In the genomic region with DNA sequence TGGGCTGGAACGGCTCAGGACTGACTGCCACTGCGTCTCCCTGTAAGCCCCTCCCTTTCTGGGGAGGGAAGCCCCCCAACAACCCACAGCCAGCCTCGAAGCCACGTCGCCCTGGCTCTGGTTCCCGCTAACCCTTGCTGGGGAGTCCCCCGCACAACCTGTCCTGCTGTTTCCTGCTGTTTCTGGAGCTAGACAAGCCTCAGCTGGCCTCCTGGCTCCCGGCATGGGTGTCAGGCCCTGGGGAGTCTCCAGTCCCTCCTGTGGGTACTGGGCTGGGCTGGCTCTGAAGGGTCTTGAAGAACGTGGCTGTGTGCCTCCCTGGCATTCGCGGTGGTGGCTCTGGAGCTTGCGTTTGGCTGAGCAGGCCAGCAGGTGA, we compare ENCODE assay signal across 20 cellular contexts.
"Had no signal": no experiment of that assay in that cellular context is flagged by ENCODE, and none has a peak within 500 bp of the region (broad histone marks: within the 10 kb centered on the region; RNA-seq: fewer than 3 reads in every experiment).

No MANE protein-coding gene starts in this region.

- H3K4me3 Mint-ChIP-seq: activated naive CD8-positive, alpha-beta T cell; brain; endodermal cell; WTC11 had no signal

- DNase-seq: activated CD4-positive, alpha-beta T cell treated with anti-CD3 and anti-CD28 coated beads for 4 hours; activated CD8-positive, alpha-beta memory T cell treated with anti-CD3 and anti-CD28 coated beads, Interleukin-2, amount 50 U/mL, for 4 hours; activated gamma-delta T cell; activated T-cell treated with anti-CD3 and anti-CD28 coated beads, Interleukin-2, amount 50 U/mL, for 48 hours; amygdala; caudate nucleus; endodermal cell; foreskin melanocyte; hypothalamus; mammary epithelial cell; SK-N-SH; stimulated activated CD4-positive, alpha-beta T cell treated with anti-CD3 and anti-CD28 coated beads, Interleukin-2, amount 100 ng/mL, for 24 hours; testis; upper lobe of right lung had no signal

- H3K27me3 ChIP-seq: left lung, testis, upper lobe of right lung had no signal

- H3K27ac Mint-ChIP-seq: activated naive CD8-positive, alpha-beta T cell; brain; endodermal cell; progenitor cell of endocrine pancreas; WTC11 had no signal

- H3K9me3 Mint-ChIP-seq: endodermal cell, WTC11 had no signal

- H3K27me3 Mint-ChIP-seq: activated naive CD8-positive, alpha-beta T cell had no signal

- H3K4me1 Mint-ChIP-seq: brain had no signal

- H3K27ac ChIP-seq: epithelial cell of prostate, left lung, testis, upper lobe of right lung had no signal

- H3K4me3 ChIP-seq: left lung, testis, upper lobe of right lung had no signal

- ATAC-seq: left lung, upper lobe of right lung, WTC11 had no signal
